In the genomic region with DNA sequence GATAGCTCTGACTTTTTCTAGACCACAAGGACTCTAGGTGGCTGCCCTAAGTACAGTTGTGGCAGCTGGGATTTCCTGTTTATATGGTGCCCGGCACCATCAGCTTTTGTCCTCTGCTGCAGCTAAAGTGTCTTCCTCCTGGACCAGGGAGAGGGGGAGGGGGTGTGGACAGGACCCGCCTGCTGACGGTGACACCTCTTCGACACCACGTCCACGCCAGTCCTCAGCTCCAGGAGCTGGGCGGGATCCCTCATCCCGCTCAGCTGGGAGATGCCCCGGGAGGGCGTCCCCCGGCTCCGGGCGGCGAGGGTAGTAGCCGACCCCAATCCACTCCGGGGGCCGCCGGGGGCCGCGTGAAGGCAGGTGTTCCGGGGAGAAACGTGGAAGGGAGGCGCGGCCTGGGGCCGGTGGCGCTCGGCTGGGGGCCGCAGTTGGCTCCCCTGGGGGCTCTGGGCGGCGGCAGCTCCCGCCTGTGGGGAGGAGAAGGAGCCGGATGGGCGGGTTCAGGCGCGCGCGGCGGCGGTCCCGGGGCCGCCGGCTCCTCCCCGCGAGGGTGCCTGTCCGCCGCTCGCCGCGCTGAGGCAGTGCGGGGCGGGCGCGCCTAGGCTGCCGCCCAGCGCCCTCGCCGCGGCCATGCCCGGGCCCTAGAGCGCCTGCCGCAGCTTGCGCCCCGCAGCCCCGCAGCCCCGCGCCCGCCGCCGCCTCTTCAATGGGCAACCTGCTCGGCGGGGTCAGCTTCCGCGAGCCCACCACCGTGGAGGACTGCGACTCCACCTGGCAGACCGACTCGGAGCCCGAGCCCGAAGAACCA, we compare ENCODE assay signal across 1 cellular context.
TF ChIP-seq lines count a peak whose summit lies in the region.

A gene (plus strand): TSS at position 584 of the 811 bp plus-strand sequence. CDS start 126 bp downstream, at position 710.

TF ChIP-seq in HCT116, 20 proteins besides CTCF, POLR2A, EP300 and RAD21 (continued from another document):
- TF ChIP-seq, protein P1, sequence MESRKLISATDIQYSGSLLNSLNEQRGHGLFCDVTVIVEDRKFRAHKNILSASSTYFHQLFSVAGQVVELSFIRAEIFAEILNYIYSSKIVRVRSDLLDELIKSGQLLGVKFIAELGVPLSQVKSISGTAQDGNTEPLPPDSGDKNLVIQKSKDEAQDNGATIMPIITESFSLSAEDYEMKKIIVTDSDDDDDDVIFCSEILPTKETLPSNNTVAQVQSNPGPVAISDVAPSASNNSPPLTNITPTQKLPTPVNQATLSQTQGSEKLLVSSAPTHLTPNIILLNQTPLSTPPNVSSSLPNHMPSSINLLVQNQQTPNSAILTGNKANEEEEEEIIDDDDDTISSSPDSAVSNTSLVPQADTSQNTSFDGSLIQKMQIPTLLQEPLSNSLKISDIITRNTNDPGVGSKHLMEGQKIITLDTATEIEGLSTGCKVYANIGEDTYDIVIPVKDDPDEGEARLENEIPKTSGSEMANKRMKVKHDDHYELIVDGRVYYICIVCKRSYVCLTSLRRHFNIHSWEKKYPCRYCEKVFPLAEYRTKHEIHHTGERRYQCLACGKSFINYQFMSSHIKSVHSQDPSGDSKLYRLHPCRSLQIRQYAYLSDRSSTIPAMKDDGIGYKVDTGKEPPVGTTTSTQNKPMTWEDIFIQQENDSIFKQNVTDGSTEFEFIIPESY (IDR thresholded peaks at IDR 0.05; ENCODE audit: extremely low read depth, insufficient replicate concordance, low read length), result no peak
- no peak for TF ChIP-seq CBX3 (IDR thresholded peaks at IDR 0.05; ENCODE audit: low read depth)
- TF ChIP-seq EZH2 (IDR thresholded peaks at IDR 0.05), result no peak
TF ChIP-seq in HCT116: peak in this region for 3.
